Comparison of ENCODE assay signal across 9 cellular contexts in genomic region chr6:15876406-15876805, GRCh38.
A peak's percentile ranks its signal among the peaks of the same experiment; 100 is the strongest.
DNase-seq lines count a peak whose midpoint lies in the region; ATAC-seq, FAIRE-seq and TF ChIP-seq lines count a peak whose summit lies in the region.
"Had no signal": no experiment of that assay in that cellular context is flagged by ENCODE, and none has a peak within 500 bp of the region (broad histone marks: within the 10 kb centered on the region; RNA-seq: fewer than 3 reads in every experiment).

No MANE protein-coding gene starts in this region.

- peak; percentile 11 for DNase-seq in stimulated activated CD4-positive, alpha-beta T cell treated with anti-CD3 and anti-CD28 coated beads, Interleukin-15, amount 100 ng/mL, for 24 hours
- DNase-seq in stimulated activated CD4-positive, alpha-beta T cell treated with anti-CD3 and anti-CD28 coated beads, Interleukin-12 subunit alpha, Interleukin-12 subunit beta, amount 100 ng/mL, for 4 hours, result no peak
- DNase-seq in T-helper 17 cell, result no peak
- no peak for DNase-seq in type B pancreatic cell (ENCODE audit: extremely low spot score, unreplicated experiment)
- DNase-seq in chondrocyte (ENCODE audit: low spot score), result no peak
- DNase-seq in small intestine, result no peak
- DNase-seq in Right ventricle myocardium superior, result no peak
- DNase-seq: CD4-positive, alpha-beta T cell had no signal

- no peaks in the 10 kb centered on the region for H3K27me3 ChIP-seq in small intestine (ENCODE audit: control insufficient read depth in 2 of 2, insufficient read depth in 2 of 2, low read length in 2 of 2)

- H3K9me3 ChIP-seq in T-helper 17 cell (ENCODE audit: control insufficient read depth, low read length, poor library complexity, severe bottlenecking) (no peaks in the 10 kb centered on the region), small intestine (ENCODE audit: control insufficient read depth, low read depth) (no peaks in the 10 kb centered on the region)

- peaks cover 21% of the 10 kb centered on the region for H3K27me3 Mint-ChIP-seq in T-helper 17 cell
- no peaks in the 10 kb centered on the region for H3K27me3 Mint-ChIP-seq in type B pancreatic cell
- peaks cover 2% of the 10 kb centered on the region for H3K27me3 Mint-ChIP-seq in chondrocyte (ENCODE audit: low read depth)
- H3K27me3 Mint-ChIP-seq: CD4-positive, alpha-beta T cell had no signal

- 43 to 59% (median 48%) methylated on average over 3 of the region's 3 CpGs for WGBS in small intestine, 3 donors

- H3K4me1 Mint-ChIP-seq in T-helper 17 cell, result peaks cover 13% of the 10 kb centered on the region
- H3K4me1 Mint-ChIP-seq in type B pancreatic cell (ENCODE audit: unreplicated experiment), result peaks cover 41% of the 10 kb centered on the region
- H3K4me1 Mint-ChIP-seq in chondrocyte (ENCODE audit: low read depth), result peaks cover 10% of the 10 kb centered on the region

- H3K9me3 Mint-ChIP-seq in type B pancreatic cell (no peaks in the 10 kb centered on the region), chondrocyte (ENCODE audit: low read depth) (no peaks in the 10 kb centered on the region)
- H3K9me3 Mint-ChIP-seq: CD4-positive, alpha-beta T cell had no signal

- intact Hi-C loops in Right ventricle myocardium superior (cut with DNase I), result no loop called here

- no peak for FAIRE-seq in small intestine (lab: Jason Lieb, UNC)

- ATAC-seq in HG03039 (IDR thresholded peaks at IDR 0.05; ENCODE audit: unreplicated experiment) (peak; percentile 84), T-helper 17 cell (peak; percentile 20), Right ventricle myocardium superior (ENCODE audit: poor library complexity) (no peak)

- H3K4me1 ChIP-seq in small intestine (ENCODE audit: control insufficient read depth in 2 of 2, insufficient read depth in 1 of 2, low read depth in 1 of 2, low read length in 1 of 2), result peaks cover 0 to 4% of the 10 kb centered on the region in 2 donors

- H3K4me3 Mint-ChIP-seq in T-helper 17 cell, result no peak overlapping the region
- H3K4me3 Mint-ChIP-seq in type B pancreatic cell, result no peak overlapping the region
- no peak overlapping the region for H3K4me3 Mint-ChIP-seq in chondrocyte (ENCODE audit: unreplicated experiment)
- H3K4me3 Mint-ChIP-seq: CD4-positive, alpha-beta T cell had no signal

- TF ChIP-seq CTCF in type B pancreatic cell (conservative IDR thresholded peaks at IDR 0.05) (no peak), chondrocyte (IDR thresholded peaks at IDR 0.05) (no peak)

- H3K27ac ChIP-seq in small intestine (ENCODE audit: low read depth in 1 of 2, low read length in 1 of 2), result no peak overlapping the region

- no peak overlapping the region for H3K4me3 ChIP-seq in small intestine (ENCODE audit: low read depth in 1 of 2, low read length in 2 of 2)

- H3K36me3 Mint-ChIP-seq in T-helper 17 cell (ENCODE audit: low read depth) (no peaks in the 10 kb centered on the region), type B pancreatic cell (no peaks in the 10 kb centered on the region), chondrocyte (ENCODE audit: low read depth) (no peaks in the 10 kb centered on the region)

- no peaks in the 10 kb centered on the region for H3K36me3 ChIP-seq in small intestine (ENCODE audit: control insufficient read depth in 2 of 2, insufficient read depth in 2 of 2, low read length in 2 of 2)

- H3K27ac Mint-ChIP-seq in T-helper 17 cell (no peak overlapping the region), type B pancreatic cell (peak overlapping the region; percentile 56), chondrocyte (ENCODE audit: unreplicated experiment) (no peak overlapping the region)
- H3K27ac Mint-ChIP-seq: CD4-positive, alpha-beta T cell had no signal
